26 cellular contexts compared by ENCODE assay signal in genomic region chr17:12097326-12097725, GRCh38.
DNase-seq lines count a peak whose midpoint lies in the region; ATAC-seq, FAIRE-seq and TF ChIP-seq lines count a peak whose summit lies in the region.
"Had no signal": no experiment of that assay in that cellular context is flagged by ENCODE, and none has a peak within 500 bp of the region (broad histone marks: within the 10 kb centered on the region; RNA-seq: fewer than 3 reads in every experiment).

No MANE protein-coding gene starts in this region.

- ATAC-seq in GM19463 (IDR thresholded peaks at IDR 0.05; ENCODE audit: unreplicated experiment), result no peak
- ATAC-seq: GM12878, PC-3 had no signal

- TF ChIP-seq CTCF in endothelial cell of umbilical vein (IDR thresholded peaks at IDR 0.05; ENCODE audit: extremely low read depth in 1 of 2, insufficient read depth in 1 of 2, low read depth in 1 of 2, low read length in 2 of 2), result no peak
- no peak for TF ChIP-seq CTCF in keratinocyte (optimal IDR thresholded peaks at IDR 0.05 in 1 of 3, IDR thresholded peaks at IDR 0.05 in 1 of 3, conservative IDR thresholded peaks at IDR 0.05 in 1 of 3; ENCODE audit: extremely low read depth in 1 of 3, insufficient read depth in 2 of 3, low read length in 3 of 3)
- TF ChIP-seq CTCF in uterus (IDR thresholded peaks at IDR 0.05), result no peak

- H3K4me3 ChIP-seq in endothelial cell of umbilical vein (replicated peaks in 1 of 3; ENCODE audit: insufficient read depth in 1 of 3, low read depth in 1 of 3, low read length in 3 of 3), result no peak overlapping the region
- H3K4me3 ChIP-seq in keratinocyte (ENCODE audit: control insufficient read depth in 2 of 3, extremely low read depth in 1 of 3, insufficient read depth in 2 of 3, low read depth in 1 of 3, low read length in 3 of 3), result no peak overlapping the region
- no peak overlapping the region for H3K4me3 ChIP-seq in uterus
- H3K4me3 ChIP-seq: BLaER1 treated with 17β-estradiol and CSF1 and Interleukin-3, amounts not matched to agents 10 nM and 100 nM; GM12878 had no signal

- TF ChIP-seq POLR2A in endothelial cell of umbilical vein (IDR thresholded peaks at IDR 0.05; ENCODE audit: low read depth, low read length) (no peak), uterus (IDR thresholded peaks at IDR 0.05) (no peak)

- H3K27ac ChIP-seq in endothelial cell of umbilical vein (ENCODE audit: insufficient read depth, low read depth, low read length), result no peak overlapping the region
- peak overlapping the region; percentile 18 for H3K27ac ChIP-seq in keratinocyte (ENCODE audit: control insufficient read depth, insufficient read depth, low read length)
- H3K27ac ChIP-seq in uterus, result no peak overlapping the region
- H3K27ac ChIP-seq: BLaER1 treated with 17β-estradiol and CSF1 and Interleukin-3, amounts not matched to agents 10 nM and 100 nM had no signal

- BruUV-seq in endothelial cell of umbilical vein (replicated peaks; lab: Mats Ljungman, UMichigan), result no TSS peak

- intact Hi-C loops in endothelial cell of umbilical vein (cut with micrococcal nuclease) (no loop called here), uterus (cut with DNase I; ENCODE audit: low total_unique reads) (no loop called here)

- no peaks in the 10 kb centered on the region for H3K27me3 ChIP-seq in endothelial cell of umbilical vein (ENCODE audit: control insufficient read depth in 2 of 2, insufficient read depth in 2 of 2, low read length in 2 of 2)
- no peaks in the 10 kb centered on the region for H3K27me3 ChIP-seq in keratinocyte (ENCODE audit: control insufficient read depth, extremely low read depth, insufficient read depth, low read length)
- H3K27me3 ChIP-seq in uterus, result no peaks in the 10 kb centered on the region
- H3K27me3 ChIP-seq: BLaER1 treated with 17β-estradiol and CSF1 and Interleukin-3, amounts not matched to agents 10 nM and 100 nM had no signal

- no peaks in the 10 kb centered on the region for H3K9me3 ChIP-seq in endothelial cell of umbilical vein (replicated peaks; ENCODE audit: control insufficient read depth, insufficient read depth, low read length)
- no peaks in the 10 kb centered on the region for H3K9me3 ChIP-seq in keratinocyte (ENCODE audit: control insufficient read depth, low read depth, low read length)
- no peaks in the 10 kb centered on the region for H3K9me3 ChIP-seq in uterus

- H4K20me1 ChIP-seq in endothelial cell of umbilical vein (replicated peaks; ENCODE audit: control insufficient read depth, extremely low read depth, insufficient read depth, low read length), result no peaks in the 10 kb centered on the region
- no peaks in the 10 kb centered on the region for H4K20me1 ChIP-seq in keratinocyte (ENCODE audit: control insufficient read depth, extremely low read depth, insufficient read depth, low read length)

- H3K9me1 ChIP-seq in endothelial cell of umbilical vein (replicated peaks; ENCODE audit: control insufficient read depth, extremely low read depth, insufficient read depth, low read length), result no peaks in the 10 kb centered on the region
- peaks cover 2% of the 10 kb centered on the region for H3K9me1 ChIP-seq in keratinocyte (ENCODE audit: control insufficient read depth, extremely low read depth, insufficient read depth, low read length)

- H2AFZ ChIP-seq in endothelial cell of umbilical vein (ENCODE audit: low read depth, low read length), result no peak overlapping the region
- H2AFZ ChIP-seq in keratinocyte (ENCODE audit: control insufficient read depth, low read length), result no peak overlapping the region

- H3K9ac ChIP-seq in endothelial cell of umbilical vein (replicated peaks; ENCODE audit: extremely low read depth, insufficient read depth, low read length) (no peak overlapping the region), keratinocyte (ENCODE audit: control insufficient read depth, extremely low read depth, insufficient read depth, low read length) (no peak overlapping the region)
- H3K9ac ChIP-seq: BLaER1 treated with 17β-estradiol and CSF1 and Interleukin-3, amounts not matched to agents 10 nM and 100 nM had no signal

- FAIRE-seq in endothelial cell of umbilical vein (lab: Jason Lieb, UNC) (no peak), keratinocyte (lab: Jason Lieb, UNC) (no peak)
- FAIRE-seq: A204.1, GM12878 had no signal

- no peak overlapping the region for H3K4me2 ChIP-seq in endothelial cell of umbilical vein (ENCODE audit: insufficient read depth, low read length)
- H3K4me2 ChIP-seq in keratinocyte (ENCODE audit: control insufficient read depth, extremely low read depth, insufficient read depth, low read depth, low read length), result no peak overlapping the region

- peak; percentile 5 for DNase-seq in Daoy (ENCODE audit: low read depth)
- peak; percentile 89 for DNase-seq in amniotic epithelial cell (ENCODE audit: low read depth)
- peak; percentile 28 for DNase-seq in endothelial cell of umbilical vein (ENCODE audit: low read depth, low spot score)
- DNase-seq in keratinocyte (ENCODE audit: low read depth, low spot score), result no peak
- DNase-seq in DMS79 (lab: John Stamatoyannopoulos, UW), result no peak
- DNase-seq in stimulated activated naive CD4-positive, alpha-beta T cell treated with Interleukin-2 at 50 U/mL for 16 hours (lab: John Stamatoyannopoulos, UW), result no peak
- no peak for DNase-seq in uterus
- DNase-seq: AML-193; CD4-positive, alpha-beta T cell; DMS53; EL; GDM1; Karpas-422; MV-4-11; NCI-H1105; NCI-H1436 treated with DMSO at 0.1 percent for 48 hours; NCI-H187 treated with DMSO at 0.1 percent for 48 hours; NCI-H2107; NCI-H524; NCI-H774; NK-92 treated with Interleukin-12 subunit alpha and Interleukin-12 subunit beta, amount 100 ng/mL, for 24 hours; PC-3 had no signal

- dilution Hi-C loops in endothelial cell of umbilical vein (cut with MboI; ENCODE audit: extremely low pct_ligation_motif_present, low sequenced_read_pairs), result no loop called here
- dilution Hi-C loops in keratinocyte (cut with MboI; ENCODE audit: extremely low pct_ligation_motif_present, low sequenced_read_pairs), result no loop called here

- H3K36me3 ChIP-seq in endothelial cell of umbilical vein (ENCODE audit: control insufficient read depth in 2 of 2, extremely low read depth in 1 of 2, insufficient read depth in 2 of 2, low read length in 2 of 2), result no peaks in the 10 kb centered on the region
- H3K36me3 ChIP-seq in keratinocyte (ENCODE audit: control insufficient read depth in 2 of 2, extremely low read depth in 1 of 2, insufficient read depth in 2 of 2, low read length in 2 of 2), result peaks cover 0 to 8% of the 10 kb centered on the region in 2 experiments
- no peaks in the 10 kb centered on the region for H3K36me3 ChIP-seq in uterus

- H3K79me2 ChIP-seq in endothelial cell of umbilical vein (ENCODE audit: control insufficient read depth, insufficient read depth, low read length) (no peaks in the 10 kb centered on the region), keratinocyte (ENCODE audit: control insufficient read depth, insufficient read depth, low read length) (peaks cover 12% of the 10 kb centered on the region)

- H3K4me1 ChIP-seq in endothelial cell of umbilical vein (ENCODE audit: control insufficient read depth, extremely low read depth, insufficient read depth, low read length) (no peaks in the 10 kb centered on the region), keratinocyte (ENCODE audit: control insufficient read depth, extremely low read depth, insufficient read depth, low read length) (no peaks in the 10 kb centered on the region), uterus (no peaks in the 10 kb centered on the region)

- CTCF ChIA-PET in endothelial cell of umbilical vein (lab: Charles Lee), result no interaction called here

- POLR2A ChIA-PET in endothelial cell of umbilical vein (lab: Charles Lee), result no interaction called here

TF ChIP-seq in endothelial cell of umbilical vein, 7 proteins besides CTCF, POLR2A, EP300 and RAD21:
- TF ChIP-seq MYC (IDR thresholded peaks at IDR 0.05; ENCODE audit: low read depth, low read length), result no peak
- TF ChIP-seq GATA2 (IDR thresholded peaks at IDR 0.05; ENCODE audit: insufficient read depth, insufficient read length, low read depth, low read length), result no peak
- no peak for TF ChIP-seq MAX (IDR thresholded peaks at IDR 0.05; ENCODE audit: insufficient read depth, insufficient read length)
- no peak for TF ChIP-seq EZH2 (IDR thresholded peaks at IDR 0.05; ENCODE audit: borderline replicate concordance, low read depth, low read length, severe bottlenecking)
- TF ChIP-seq POLR2AphosphoS5 (IDR thresholded peaks at IDR 0.05; ENCODE audit: insufficient read depth, low read depth, low read length), result no peak
- no peak for TF ChIP-seq JUN (IDR thresholded peaks at IDR 0.05; ENCODE audit: borderline replicate concordance, insufficient read depth, insufficient read length, low read depth)
- TF ChIP-seq FOS (IDR thresholded peaks at IDR 0.05; ENCODE audit: borderline replicate concordance, insufficient read depth, low read length), result no peak

Comparison
In these comparisons a context has a peak if more than half of its experiments do, and no peak if none do; other contexts are left out.
1. DNase-seq: peak in Daoy (single experiment), amniotic epithelial cell (single experiment) and endothelial cell of umbilical vein (single experiment); none in keratinocyte (single experiment), DMS79 (single experiment), stimulated activated naive CD4-positive, alpha-beta T cell treated with Interleukin-2 at 50 U/mL for 16 hours (single experiment) and uterus (0 of 2).